In the genomic region with DNA sequence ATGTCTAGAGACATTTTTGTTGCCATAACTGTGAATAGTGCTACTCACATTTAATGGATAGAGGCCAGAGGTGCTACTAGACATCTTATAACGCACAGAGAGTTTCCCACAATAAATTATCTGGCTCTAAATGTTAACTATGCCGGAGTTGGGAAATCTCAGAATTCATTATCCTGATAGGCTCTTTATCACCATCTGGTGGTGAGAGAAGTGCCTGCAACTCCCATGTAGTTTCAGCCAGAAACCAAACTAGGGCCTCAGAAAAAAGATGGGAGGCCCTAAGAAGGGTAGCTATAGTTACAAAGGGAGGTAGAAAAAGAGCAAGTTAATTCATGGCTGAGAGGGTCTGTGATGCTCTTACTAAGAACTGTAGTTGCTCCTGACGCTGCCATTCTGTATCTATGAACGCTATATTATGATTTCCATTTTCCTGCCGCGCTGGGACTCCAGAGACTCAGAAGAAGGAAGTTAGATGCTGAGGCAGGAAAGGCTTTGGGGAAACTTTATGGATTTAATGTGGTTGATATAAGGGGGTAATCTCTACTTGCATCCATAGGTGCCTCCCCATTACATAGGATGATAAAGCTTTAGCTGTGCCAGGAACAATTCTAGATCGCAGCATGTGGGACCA, we compare ENCODE assay signal across 1 cellular context.
TF ChIP-seq lines count a peak whose summit lies in the region.

No MANE protein-coding gene starts in this region.

TF ChIP-seq in K562, 482 proteins besides CTCF, POLR2A, EP300 and RAD21 (continued from another document):
- TF ChIP-seq SMC3 (conservative IDR thresholded peaks at IDR 0.05; ENCODE audit: insufficient read depth, low read depth, low read length) (peak; percentile 82), NR2C2 (CRISPR knock-in tag; IDR thresholded peaks at IDR 0.05) (0 out of 2 replicates have a peak, but pooled peaks have one; percentile 30), NR2C2 (tag; IDR thresholded peaks at IDR 0.05) (no peak), RFX1 (IDR thresholded peaks at IDR 0.05) (peak; percentile 40), CBX8 (IDR thresholded peaks at IDR 0.05; ENCODE audit: borderline replicate concordance, extremely low read depth, low read depth, low read length, poor library complexity, severe bottlenecking) (no peak), TEAD4 (IDR thresholded peaks at IDR 0.05; ENCODE audit: low read length) (0 out of 2 replicates have a peak, but pooled peaks have one; percentile 17), TEAD4 (CRISPR knock-in tag; IDR thresholded peaks at IDR 0.05; ENCODE audit: borderline replicate concordance) (no peak), MAZ (CRISPR knock-in tag; conservative IDR thresholded peaks at IDR 0.05 in 1 of 2, IDR thresholded peaks at IDR 0.05 in 1 of 2) (peak in 1 of 2 experiments; percentile 20; a peak in 1 of 4 replicates), PHF21A (IDR thresholded peaks at IDR 0.05; ENCODE audit: borderline replicate concordance, low read depth) (peak; percentile 82; the same call in 1 of the 2 replicates), CEBPB (tag; IDR thresholded peaks at IDR 0.05) (peak; percentile 85), TEAD1 (CRISPR knock-in tag; IDR thresholded peaks at IDR 0.05) (0 out of 4 replicates have a peak, but pooled peaks of 1 of the 2 experiments have one; percentile 14), JUND (IDR thresholded peaks at IDR 0.05; ENCODE audit: borderline replicate concordance, low read depth, low read length) (peak; percentile 10; the same call in 1 of the 2 replicates), JUND (tag; IDR thresholded peaks at IDR 0.05; ENCODE audit: borderline replicate concordance, low read depth, low read length) (no peak), MTA1 (IDR thresholded peaks at IDR 0.05; ENCODE audit: borderline replicate concordance) (0 out of 2 replicates have a peak, but pooled peaks have one; percentile 17)
- TF ChIP-seq, protein P1, sequence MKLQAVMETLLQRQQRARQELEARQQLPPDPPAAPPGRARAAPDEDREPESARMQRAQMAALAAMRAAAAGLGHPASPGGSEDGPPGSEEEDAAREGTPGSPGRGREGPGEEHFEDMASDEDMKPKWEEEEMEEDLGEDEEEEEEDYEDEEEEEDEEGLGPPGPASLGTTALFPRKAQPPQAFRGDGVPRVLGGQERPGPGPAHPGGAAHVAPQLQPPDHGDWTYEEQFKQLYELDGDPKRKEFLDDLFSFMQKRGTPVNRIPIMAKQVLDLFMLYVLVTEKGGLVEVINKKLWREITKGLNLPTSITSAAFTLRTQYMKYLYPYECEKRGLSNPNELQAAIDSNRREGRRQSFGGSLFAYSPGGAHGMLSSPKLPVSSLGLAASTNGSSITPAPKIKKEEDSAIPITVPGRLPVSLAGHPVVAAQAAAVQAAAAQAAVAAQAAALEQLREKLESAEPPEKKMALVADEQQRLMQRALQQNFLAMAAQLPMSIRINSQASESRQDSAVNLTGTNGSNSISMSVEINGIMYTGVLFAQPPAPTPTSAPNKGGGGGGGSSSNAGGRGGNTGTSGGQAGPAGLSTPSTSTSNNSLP (IDR thresholded peaks at IDR 0.05; ENCODE audit: borderline replicate concordance, low read depth, low read length), result peak; percentile 52; the same call in 1 of the 2 replicates
- TF ChIP-seq, protein P2, sequence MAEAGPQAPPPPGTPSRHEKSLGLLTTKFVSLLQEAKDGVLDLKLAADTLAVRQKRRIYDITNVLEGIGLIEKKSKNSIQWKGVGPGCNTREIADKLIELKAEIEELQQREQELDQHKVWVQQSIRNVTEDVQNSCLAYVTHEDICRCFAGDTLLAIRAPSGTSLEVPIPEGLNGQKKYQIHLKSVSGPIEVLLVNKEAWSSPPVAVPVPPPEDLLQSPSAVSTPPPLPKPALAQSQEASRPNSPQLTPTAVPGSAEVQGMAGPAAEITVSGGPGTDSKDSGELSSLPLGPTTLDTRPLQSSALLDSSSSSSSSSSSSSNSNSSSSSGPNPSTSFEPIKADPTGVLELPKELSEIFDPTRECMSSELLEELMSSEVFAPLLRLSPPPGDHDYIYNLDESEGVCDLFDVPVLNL (CRISPR knock-in tag; IDR thresholded peaks at IDR 0.05; ENCODE audit: low read depth), result no peak
- TF ChIP-seq, protein P3, sequence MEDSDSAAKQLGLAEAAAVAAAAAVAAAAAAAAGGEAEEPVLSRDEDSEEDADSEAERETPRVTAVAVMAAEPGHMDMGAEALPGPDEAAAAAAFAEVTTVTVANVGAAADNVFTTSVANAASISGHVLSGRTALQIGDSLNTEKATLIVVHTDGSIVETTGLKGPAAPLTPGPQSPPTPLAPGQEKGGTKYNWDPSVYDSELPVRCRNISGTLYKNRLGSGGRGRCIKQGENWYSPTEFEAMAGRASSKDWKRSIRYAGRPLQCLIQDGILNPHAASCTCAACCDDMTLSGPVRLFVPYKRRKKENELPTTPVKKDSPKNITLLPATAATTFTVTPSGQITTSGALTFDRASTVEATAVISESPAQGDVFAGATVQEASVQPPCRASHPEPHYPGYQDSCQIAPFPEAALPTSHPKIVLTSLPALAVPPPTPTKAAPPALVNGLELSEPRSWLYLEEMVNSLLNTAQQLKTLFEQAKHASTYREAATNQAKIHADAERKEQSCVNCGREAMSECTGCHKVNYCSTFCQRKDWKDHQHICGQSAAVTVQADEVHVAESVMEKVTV (CRISPR knock-in tag; IDR thresholded peaks at IDR 0.05), result peak; percentile 73
TF ChIP-seq in K562: peak in this region for 17.
